16 cellular contexts compared by ENCODE assay signal in genomic region chr1:153733970-153734369, GRCh38. TPM values are rescaled to one million over a fixed set of nuclear protein-coding genes. Genes with fewer than 3 reads are reported as not detected.
A peak's percentile ranks its signal among the peaks of the same experiment; 100 is the strongest.
DNase-seq lines count a peak whose midpoint lies in the region; ATAC-seq and TF ChIP-seq lines count a peak whose summit lies in the region.
"Had no signal": no experiment of that assay in that cellular context is flagged by ENCODE, and none has a peak within 500 bp of the region (broad histone marks: within the 10 kb centered on the region; RNA-seq: fewer than 3 reads in every experiment).

No MANE protein-coding gene starts in this region.

- H3K4me3 ChIP-seq in left ventricle myocardium inferior (no peak overlapping the region), right atrium auricular region (no peak overlapping the region), muscle layer of colon (ENCODE audit: low read depth in 1 of 2, low read length in 2 of 2) (no peak overlapping the region), upper lobe of right lung (no peak overlapping the region)

- H3K27ac ChIP-seq in left ventricle myocardium inferior (replicated peaks) (peak overlapping the region; percentile 40), right atrium auricular region (peak overlapping the region in 1 of 2 donors; percentile 11), muscle layer of colon (ENCODE audit: low read depth, low read length) (peak overlapping the region; percentile 78), upper lobe of right lung (peak overlapping the region; percentile 67)

- no peaks in the 10 kb centered on the region for H3K9me3 ChIP-seq in left ventricle myocardium inferior (replicated peaks)
- no peaks in the 10 kb centered on the region for H3K9me3 ChIP-seq in right atrium auricular region
- H3K9me3 ChIP-seq in muscle layer of colon (ENCODE audit: low read length), result no peaks in the 10 kb centered on the region
- no peaks in the 10 kb centered on the region for H3K9me3 ChIP-seq in upper lobe of right lung

- TF ChIP-seq CTCF in left ventricle myocardium inferior (IDR thresholded peaks at IDR 0.05; ENCODE audit: borderline replicate concordance) (no peak), right atrium auricular region (IDR thresholded peaks at IDR 0.05) (no peak), upper lobe of right lung (IDR thresholded peaks at IDR 0.05) (no peak)

- intact Hi-C loops in left ventricle myocardium inferior (cut with micrococcal nuclease) (no loop called here), upper lobe of right lung (cut with DNase I) (no loop called here)

- no peak for DNase-seq in left ventricle myocardium inferior
- DNase-seq in right atrium auricular region (ENCODE audit: low spot score), result no peak
- peak; percentile 7 for DNase-seq in SHP77 treated with DMSO at 0.1 percent for 48 hours (lab: John Stamatoyannopoulos, UW)
- DNase-seq in upper lobe of right lung, result no peak
- DNase-seq in pons (ENCODE audit: low spot score), result no peak
- DNase-seq: activated CD4-positive, alpha-beta T cell treated with anti-CD3 and anti-CD28 coated beads for 48 hours; effector memory CD8-positive, alpha-beta T cell; glutamatergic neuron; H7; occipital lobe; stimulated activated CD4-positive, alpha-beta T cell treated with anti-CD3 and anti-CD28 coated beads, Interleukin-1b, Interleukin-23, amount 100 ng/mL, for 48 hours; stimulated activated naive CD4-positive, alpha-beta T cell had no signal

- H3K27me3 ChIP-seq in left ventricle myocardium inferior (ENCODE audit: low read depth) (no peaks in the 10 kb centered on the region), right atrium auricular region (no peaks in the 10 kb centered on the region), muscle layer of colon (ENCODE audit: control insufficient read depth in 1 of 2, insufficient read depth in 2 of 2, low read length in 2 of 2) (no peaks in the 10 kb centered on the region), upper lobe of right lung (no peaks in the 10 kb centered on the region)

- H3K36me3 ChIP-seq in left ventricle myocardium inferior (no peaks in the 10 kb centered on the region), right atrium auricular region (no peaks in the 10 kb centered on the region), muscle layer of colon (ENCODE audit: insufficient read depth, low read length) (peaks cover 10% of the 10 kb centered on the region), upper lobe of right lung (peaks cover 4% of the 10 kb centered on the region)

- ATAC-seq in upper lobe of right lung (peak; percentile 64), HG03378 (IDR thresholded peaks at IDR 0.05; ENCODE audit: unreplicated experiment) (no peak), HG02973 (IDR thresholded peaks at IDR 0.05; ENCODE audit: unreplicated experiment) (no peak)
- ATAC-seq: effector memory CD8-positive, alpha-beta T cell had no signal

- H3K9ac ChIP-seq in muscle layer of colon (ENCODE audit: low read length), result no peak overlapping the region

- H3K4me1 ChIP-seq in left ventricle myocardium inferior (peaks cover 50% of the 10 kb centered on the region), right atrium auricular region (peaks cover 0 to 26% of the 10 kb centered on the region in 2 donors), muscle layer of colon (ENCODE audit: insufficient read depth, low read length) (peaks cover 15% of the 10 kb centered on the region), upper lobe of right lung (peaks cover 26% of the 10 kb centered on the region)

RNA-seq across cellular contexts. Expression of gene INTS3, which starts 6.1 kb away (rescaled TPM):
- total RNA-seq in left ventricle myocardium inferior (34.3 TPM), right atrium auricular region (10 to 100 TPM; 21.8 to 26.7 TPM), upper lobe of right lung (72.3 TPM)

RNA-seq across cellular contexts. Expression of gene SLC27A3, which starts 41.2 kb away (rescaled TPM):
- total RNA-seq in left ventricle myocardium inferior (10.5 TPM), right atrium auricular region (10 to 100 TPM in 1 of 2 donors, 1 to 10 TPM in 1; 9.9 to 20.1 TPM), upper lobe of right lung (105 TPM)

RNA-seq across cellular contexts. Expression of gene NPR1, which starts 55.5 kb away (rescaled TPM):
- 10.4 TPM for total RNA-seq in left ventricle myocardium inferior
- 10 to 100 TPM; 19.3 to 42.9 TPM for total RNA-seq in right atrium auricular region
- 69.4 TPM for total RNA-seq in upper lobe of right lung
- total RNA-seq: Daoy had no signal
